In genomic region chr16:69651217-69651616, GRCh38 we compare ENCODE assay signal across 22 cellular contexts.
DNase-seq lines count a peak whose midpoint lies in the region; ATAC-seq and TF ChIP-seq lines count a peak whose summit lies in the region.
"Had no signal": no experiment of that assay in that cellular context is flagged by ENCODE, and none has a peak within 500 bp of the region (broad histone marks: within the 10 kb centered on the region; RNA-seq: fewer than 3 reads in every experiment).

No MANE protein-coding gene starts in this region.

- no peak overlapping the region for H3K27ac ChIP-seq in breast epithelium
- H3K27ac ChIP-seq: A549, GM23248, Peyer's patch had no signal

- H3K4me1 Mint-ChIP-seq in MCF 10A (ENCODE audit: insufficient read depth, unreplicated experiment) (peaks cover 8% of the 10 kb centered on the region), IgD-negative memory B cell (no peaks in the 10 kb centered on the region), endothelial cell (ENCODE audit: unreplicated experiment) (no peaks in the 10 kb centered on the region)
- H3K4me1 Mint-ChIP-seq: B cell, CD14-positive monocyte had no signal

- no peaks in the 10 kb centered on the region for H3K9me3 Mint-ChIP-seq in MCF 10A (ENCODE audit: unreplicated experiment)
- no peaks in the 10 kb centered on the region for H3K9me3 Mint-ChIP-seq in IgD-negative memory B cell
- H3K9me3 Mint-ChIP-seq in endothelial cell (ENCODE audit: unreplicated experiment) = no peaks in the 10 kb centered on the region
- H3K9me3 Mint-ChIP-seq: CD14-positive monocyte had no signal

- intact Hi-C loops in MCF 10A (cut with micrococcal nuclease) = no loop called here
- intact Hi-C loops in breast epithelium (cut with DNase I; ENCODE audit: low total_unique reads) = no loop called here

- H3K4me3 Mint-ChIP-seq in MCF 10A (ENCODE audit: unreplicated experiment) = no peak overlapping the region
- H3K4me3 Mint-ChIP-seq in IgD-negative memory B cell = no peak overlapping the region
- peak overlapping the region; percentile 2 for H3K4me3 Mint-ChIP-seq in endothelial cell (ENCODE audit: unreplicated experiment)
- H3K4me3 Mint-ChIP-seq: B cell, CD14-positive monocyte had no signal

- ATAC-seq in HG03469 (IDR thresholded peaks at IDR 0.05; ENCODE audit: unreplicated experiment) = no peak
- no peak for ATAC-seq in GM19463 (IDR thresholded peaks at IDR 0.05; ENCODE audit: unreplicated experiment)
- ATAC-seq: A549 had no signal

- no TSS peak for BruUV-seq in MCF 10A (replicated peaks; lab: Mats Ljungman, UMichigan)

- H3K4me3 ChIP-seq in breast epithelium = no peak overlapping the region
- H3K4me3 ChIP-seq: A549, GM23248, HAP-1, Peyer's patch had no signal

- no peaks in the 10 kb centered on the region for H3K4me1 ChIP-seq in breast epithelium
- H3K4me1 ChIP-seq: HAP-1, Peyer's patch had no signal

- CTCF ChIA-PET in MCF 10A (lab: Yijun Ruan, JAX) = interaction anchor here (0.7 kb wide), 1 partner anchor 47 kb away, joined by 3 read pairs; no protein-coding TSS in a partner anchor

- no peak for TF ChIP-seq POLR2A in breast epithelium (IDR thresholded peaks at IDR 0.05)

- H3K27me3 Mint-ChIP-seq in MCF 10A (ENCODE audit: insufficient read depth, unreplicated experiment) (no peaks in the 10 kb centered on the region), IgD-negative memory B cell (no peaks in the 10 kb centered on the region), endothelial cell (ENCODE audit: unreplicated experiment) (no peaks in the 10 kb centered on the region)
- H3K27me3 Mint-ChIP-seq: B cell had no signal

- no peak for TF ChIP-seq CTCF in MCF 10A (IDR thresholded peaks at IDR 0.05; ENCODE audit: unreplicated experiment)
- no peak for TF ChIP-seq CTCF in breast epithelium (IDR thresholded peaks at IDR 0.05)
- no peak for TF ChIP-seq CTCF in endothelial cell (IDR thresholded peaks at IDR 0.05; ENCODE audit: unreplicated experiment)

- H3K9me3 ChIP-seq in breast epithelium = no peaks in the 10 kb centered on the region
- H3K9me3 ChIP-seq: A549, HAP-1, Peyer's patch had no signal

- H3K36me3 ChIP-seq in breast epithelium = no peaks in the 10 kb centered on the region

- DNase-seq in MCF 10A (ENCODE audit: unreplicated experiment) (no peak), breast epithelium (ENCODE audit: low spot score in 2 of 2) (no peak), endothelial cell (ENCODE audit: low spot score) (no peak), NCI-H2227 treated with DMSO at 0.1 percent for 48 hours (lab: John Stamatoyannopoulos, UW) (no peak)
- DNase-seq: DMS79, GM23248, KBM-7, NCI-H1092 treated with DMSO at 0.1 percent for 48 hours, NCI-H1436 treated with DMSO at 0.1 percent for 48 hours, NCI-H1930, NCI-H226, NCI-H510A treated with DMSO at 0.1 percent for 48 hours, NCI-H748 treated with DMSO at 0.1 percent for 48 hours, Peyer's patch, T-helper 1 cell had no signal

- H3K36me3 Mint-ChIP-seq in MCF 10A (ENCODE audit: insufficient read depth, unreplicated experiment) (peaks cover 86% of the 10 kb centered on the region), IgD-negative memory B cell (peaks cover 1% of the 10 kb centered on the region), endothelial cell (ENCODE audit: low read depth, unreplicated experiment) (peaks cover 22% of the 10 kb centered on the region)

- H3K27me3 ChIP-seq in breast epithelium = no peaks in the 10 kb centered on the region
- H3K27me3 ChIP-seq: Peyer's patch had no signal

- H3K27ac Mint-ChIP-seq in MCF 10A (ENCODE audit: low read depth, unreplicated experiment) (peak overlapping the region; percentile 68), IgD-negative memory B cell (peak overlapping the region in 2 of 3 donors; percentile 63 to 78), endothelial cell (ENCODE audit: unreplicated experiment) (no peak overlapping the region)
- H3K27ac Mint-ChIP-seq: B cell, CD14-positive monocyte had no signal

- POLR2A ChIA-PET in MCF 10A (lab: Yijun Ruan, JAX) = interaction anchor here (0.6 to 0.9 kb wide), 3 partner anchors 83 to 270 kb away, joined by 3 to 4 read pairs (median 3); no protein-coding TSS in a partner anchor
